ENCODE assay signal across 10 cellular contexts in the genomic region with DNA sequence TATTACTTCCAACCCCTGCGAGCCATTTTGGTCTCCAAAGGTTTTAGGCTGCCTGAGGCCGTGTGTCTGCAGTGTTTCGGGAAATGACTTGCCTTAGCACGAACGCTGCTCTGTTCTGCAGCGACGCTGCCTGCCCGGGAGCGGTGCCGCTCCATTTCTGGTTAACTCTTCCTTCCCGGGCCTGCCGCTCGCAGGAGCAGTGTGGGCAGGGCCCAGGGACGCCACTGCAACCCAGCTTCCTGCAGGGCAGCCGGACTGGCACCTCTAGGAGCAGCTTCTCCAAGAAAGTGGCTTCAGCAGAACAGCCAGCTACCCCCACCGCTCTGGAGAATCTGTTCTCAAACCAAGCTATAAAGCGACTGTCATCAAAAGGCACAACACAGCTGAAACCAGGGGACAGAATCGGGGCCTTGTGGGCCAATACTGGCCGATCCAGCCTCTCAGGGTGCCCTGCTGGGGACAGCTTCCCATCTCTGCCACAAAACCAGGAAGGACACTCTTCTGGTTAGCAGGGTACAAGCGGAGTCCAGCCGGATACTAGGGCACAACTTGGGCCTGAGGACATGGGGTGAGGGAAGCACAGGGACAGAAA.
DNase-seq lines count a peak whose midpoint lies in the region; ATAC-seq, FAIRE-seq and TF ChIP-seq lines count a peak whose summit lies in the region.
"Had no signal": no experiment of that assay in that cellular context is flagged by ENCODE, and none has a peak within 500 bp of the region (broad histone marks: within the 10 kb centered on the region; RNA-seq: fewer than 3 reads in every experiment).

No MANE protein-coding gene starts in this region.

- TF ChIP-seq EP300 in K562 (IDR thresholded peaks at IDR 0.05; ENCODE audit: low read length): no peak

- H3K79me2 ChIP-seq in K562 (ENCODE audit: control insufficient read depth, insufficient read depth, low read length): no peaks in the 10 kb centered on the region

- H3K4me1 ChIP-seq in K562 (replicated peaks in 1 of 2; ENCODE audit: control insufficient read depth in 2 of 2, insufficient read depth in 2 of 2, low read length in 2 of 2): no peaks in the 10 kb centered on the region
- peaks cover 7% of the 10 kb centered on the region for H3K4me1 ChIP-seq in iPS-15b (ENCODE audit: control insufficient read depth, insufficient read depth, low read length)
- no peaks in the 10 kb centered on the region for H3K4me1 ChIP-seq in A673 (ENCODE audit: insufficient read depth, low read length, poor library complexity, severe bottlenecking)

- no peak overlapping the region for H3K4me3 Mint-ChIP-seq in stimulated activated memory B cell treated with anti-CD40 and anti-IgM and Interleukin-4, amounts not matched to agents 10 μg/mL and 1 μg/mL and 100 μg/mL, for 72 hours

- CTCF ChIA-PET in K562 (lab: Yijun Ruan, JAX; ENCODE audit: low intra/inter-chr PET ratio): no interaction called here
- CTCF ChIA-PET in A673 (lab: Charles Lee): no interaction called here

- H3K4me3 ChIP-seq in K562 (no peak overlapping the region), iPS-15b (ENCODE audit: low read depth, low read length) (no peak overlapping the region), A673 (ENCODE audit: low read depth, low read length, poor library complexity, severe bottlenecking) (no peak overlapping the region)

- H3K27me3 ChIP-seq in K562 (ENCODE audit: control insufficient read depth in 2 of 2, insufficient read depth in 2 of 2, low read length in 2 of 2) (peaks cover 13 to 15% of the 10 kb centered on the region in 2 experiments; a peak in 3 of 5 replicates), iPS-15b (ENCODE audit: control insufficient read depth, insufficient read depth, low read length) (no peaks in the 10 kb centered on the region), A673 (replicated peaks; ENCODE audit: insufficient read depth, low read depth, low read length, poor library complexity) (no peaks in the 10 kb centered on the region)

- in situ Hi-C loops in K562 (cut with MboI): no loop called here

- H3K4me1 Mint-ChIP-seq in stimulated activated memory B cell treated with anti-CD40 and anti-IgM and Interleukin-4, amounts not matched to agents 10 μg/mL and 1 μg/mL and 100 μg/mL, for 72 hours: no peaks in the 10 kb centered on the region

- peak overlapping the region in 1 of 2 experiments; percentile 14; a peak in 1 of 4 replicates for H3K9ac ChIP-seq in K562 (ENCODE audit: insufficient read depth in 1 of 2, low read depth in 2 of 2, low read length in 2 of 2)
- H3K9ac ChIP-seq in iPS-15b (ENCODE audit: low read depth, low read length): peak overlapping the region; percentile 47

- no peak overlapping the region for H3K4me2 ChIP-seq in K562 (ENCODE audit: insufficient read depth, low read length)

- POLR2A ChIA-PET in K562 (lab: Yijun Ruan, JAX): interaction anchor here (0.6 kb wide), 1 partner anchor 72 kb away, joined by 3 read pairs; a partner anchor contains a TSS
- POLR2A ChIA-PET in A673 (lab: Charles Lee; ENCODE audit: low non-redundant PET): no interaction called here

- H3K9me3 Mint-ChIP-seq in stimulated activated memory B cell treated with anti-CD40 and anti-IgM and Interleukin-4, amounts not matched to agents 10 μg/mL and 1 μg/mL and 100 μg/mL, for 72 hours: peaks cover 8% of the 10 kb centered on the region

- no peak for TF ChIP-seq RAD21 in K562 (CRISPR knock-in tag; conservative IDR thresholded peaks at IDR 0.05 in 1 of 2, IDR thresholded peaks at IDR 0.05 in 1 of 2)

- no peak overlapping the region for H2AFZ ChIP-seq in K562 (ENCODE audit: low read depth, low read length)

- 0 out of 2 replicates have a peak, but pooled peaks cover 3% of the 10 kb centered on the region for H4K20me1 ChIP-seq in K562 (replicated peaks; ENCODE audit: control insufficient read depth, insufficient read depth, low read length)

- H3K27ac Mint-ChIP-seq in stimulated activated memory B cell treated with anti-CD40 and anti-IgM and Interleukin-4, amounts not matched to agents 10 μg/mL and 1 μg/mL and 100 μg/mL, for 72 hours: no peak overlapping the region

- intact Hi-C loops in K562 (cut with micrococcal nuclease): no loop called here
- intact Hi-C loops in sciatic nerve (cut with DNase I): no loop called here
- intact Hi-C loops in A673 (cut with micrococcal nuclease; ENCODE audit: unreplicated experiment): no loop called here

- H3K36me3 Mint-ChIP-seq in stimulated activated memory B cell treated with anti-CD40 and anti-IgM and Interleukin-4, amounts not matched to agents 10 μg/mL and 1 μg/mL and 100 μg/mL, for 72 hours: no peaks in the 10 kb centered on the region

- under 1% methylated on average over 21 of the region's 21 CpGs for WGBS in K562 (ENCODE audit: insufficient coverage, low coverage, missing lambda C conversion rate)

- DNase-seq in H4 (ENCODE audit: low spot score) (peak; percentile 56), K562 (ENCODE audit: extremely low read depth in 1 of 4, low spot score in 3 of 4) (no peak), sciatic nerve (ENCODE audit: low spot score) (no peak), A673 (ENCODE audit: low spot score) (no peak)
- DNase-seq: activated CD4-positive, alpha-beta T cell treated with anti-CD3 and anti-CD28 coated beads for 1 hour; stimulated activated naive CD8-positive, alpha-beta T cell treated with anti-CD3 and anti-CD28 coated beads, Interleukin-15, Interleukin-2, amounts not matched to agents 100 U/mL and 50 U/mL, for 24 hours had no signal

- H3K9me1 ChIP-seq in K562 (ENCODE audit: control insufficient read depth, insufficient read depth, low read length): no peaks in the 10 kb centered on the region

- no TSS peak for BruUV-seq in K562 (replicated peaks; lab: Mats Ljungman, UMichigan)
- BruUV-seq in A673 (replicated peaks; lab: Mats Ljungman, UMichigan): no TSS peak

- H3K27ac ChIP-seq in K562 (ENCODE audit: extremely low read depth, low read depth, low read length) (no peak overlapping the region), A673 (ENCODE audit: low read depth, low read length, poor library complexity, severe bottlenecking) (no peak overlapping the region)

- TF ChIP-seq CTCF in K562 (IDR thresholded peaks at IDR 0.05 in 2 of 3, conservative IDR thresholded peaks at IDR 0.05 in 1 of 3; ENCODE audit: insufficient read depth in 2 of 3, low read depth in 1 of 3, low read length in 3 of 3) (no peak), A673 (conservative IDR thresholded peaks at IDR 0.05; ENCODE audit: low read depth, low read length) (no peak)

- peak; percentile 48 for ATAC-seq in K562
- ATAC-seq in sciatic nerve: peak; percentile 89
- no peak for ATAC-seq in stimulated activated memory B cell treated with anti-CD40 and anti-IgM and Interleukin-4, amounts not matched to agents 10 μg/mL and 1 μg/mL and 100 μg/mL, for 72 hours
- no peak for ATAC-seq in HG02852 (IDR thresholded peaks at IDR 0.05; ENCODE audit: unreplicated experiment)
- ATAC-seq in GM19351 (IDR thresholded peaks at IDR 0.05; ENCODE audit: unreplicated experiment): no peak
- ATAC-seq: stimulated activated naive CD8-positive, alpha-beta T cell treated with anti-CD3 and anti-CD28 coated beads, Interleukin-15, Interleukin-2, amounts not matched to agents 100 U/mL and 50 U/mL, for 24 hours had no signal

- H3K36me3 ChIP-seq in K562 (ENCODE audit: control insufficient read depth, insufficient read depth, low read length) (no peaks in the 10 kb centered on the region), iPS-15b (ENCODE audit: control insufficient read depth, insufficient read depth, low read length) (no peaks in the 10 kb centered on the region), A673 (ENCODE audit: insufficient read depth, low read length, poor library complexity, severe bottlenecking) (no peaks in the 10 kb centered on the region)

- H3K9me3 ChIP-seq in K562 (replicated peaks; ENCODE audit: control insufficient read depth, insufficient read depth, low read depth, low read length) (no peaks in the 10 kb centered on the region), iPS-15b (ENCODE audit: control insufficient read depth, insufficient read depth, low read length) (no peaks in the 10 kb centered on the region), A673 (ENCODE audit: low read depth, low read length, poor library complexity, severe bottlenecking) (no peaks in the 10 kb centered on the region)

- peaks cover 22% of the 10 kb centered on the region for H3K27me3 Mint-ChIP-seq in stimulated activated memory B cell treated with anti-CD40 and anti-IgM and Interleukin-4, amounts not matched to agents 10 μg/mL and 1 μg/mL and 100 μg/mL, for 72 hours

- TF ChIP-seq POLR2A in K562 (conservative IDR thresholded peaks at IDR 0.05): no peak

- FAIRE-seq in K562 (lab: Jason Lieb, UNC): no peak

TF ChIP-seq in K562, 482 proteins besides CTCF, POLR2A, EP300 and RAD21:
- TF ChIP-seq, protein P1, sequence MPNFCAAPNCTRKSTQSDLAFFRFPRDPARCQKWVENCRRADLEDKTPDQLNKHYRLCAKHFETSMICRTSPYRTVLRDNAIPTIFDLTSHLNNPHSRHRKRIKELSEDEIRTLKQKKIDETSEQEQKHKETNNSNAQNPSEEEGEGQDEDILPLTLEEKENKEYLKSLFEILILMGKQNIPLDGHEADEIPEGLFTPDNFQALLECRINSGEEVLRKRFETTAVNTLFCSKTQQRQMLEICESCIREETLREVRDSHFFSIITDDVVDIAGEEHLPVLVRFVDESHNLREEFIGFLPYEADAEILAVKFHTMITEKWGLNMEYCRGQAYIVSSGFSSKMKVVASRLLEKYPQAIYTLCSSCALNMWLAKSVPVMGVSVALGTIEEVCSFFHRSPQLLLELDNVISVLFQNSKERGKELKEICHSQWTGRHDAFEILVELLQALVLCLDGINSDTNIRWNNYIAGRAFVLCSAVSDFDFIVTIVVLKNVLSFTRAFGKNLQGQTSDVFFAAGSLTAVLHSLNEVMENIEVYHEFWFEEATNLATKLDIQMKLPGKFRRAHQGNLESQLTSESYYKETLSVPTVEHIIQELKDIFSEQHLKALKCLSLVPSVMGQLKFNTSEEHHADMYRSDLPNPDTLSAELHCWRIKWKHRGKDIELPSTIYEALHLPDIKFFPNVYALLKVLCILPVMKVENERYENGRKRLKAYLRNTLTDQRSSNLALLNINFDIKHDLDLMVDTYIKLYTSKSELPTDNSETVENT (CRISPR knock-in tag; IDR thresholded peaks at IDR 0.05): no peak
- TF ChIP-seq RBM14 (IDR thresholded peaks at IDR 0.05; ENCODE audit: borderline replicate concordance, insufficient read depth, low read depth, low read length): no peak
- TF ChIP-seq ZNF699 (CRISPR knock-in tag; IDR thresholded peaks at IDR 0.05; ENCODE audit: insufficient replicate concordance): no peak
- TF ChIP-seq U2AF2 (optimal IDR thresholded peaks at IDR 0.05; ENCODE audit: low read depth, low read length): no peak
- no peak for TF ChIP-seq TGIF2 (CRISPR knock-in tag; IDR thresholded peaks at IDR 0.05)
- no peak for TF ChIP-seq ZFPM2 (CRISPR knock-in tag; IDR thresholded peaks at IDR 0.05)
- no peak for TF ChIP-seq CBX5 (IDR thresholded peaks at IDR 0.05; ENCODE audit: borderline replicate concordance, low read depth)
- TF ChIP-seq ZNF830 (CRISPR knock-in tag; IDR thresholded peaks at IDR 0.05): no peak
- no peak for TF ChIP-seq PRMT5 (CRISPR knock-in tag; IDR thresholded peaks at IDR 0.05)
- TF ChIP-seq NCOA4 (IDR thresholded peaks at IDR 0.05; ENCODE audit: partially characterized antibody): no peak
- no peak for TF ChIP-seq GATAD2A (IDR thresholded peaks at IDR 0.05)

Comparison
In these comparisons a context has a peak if more than half of its experiments do, and no peak if none do; other contexts are left out.
1. ATAC-seq: peak in K562 (single experiment) and sciatic nerve (single experiment); none in stimulated activated memory B cell treated with anti-CD40 and anti-IgM and Interleukin-4, amounts not matched to agents 10 μg/mL and 1 μg/mL and 100 μg/mL, for 72 hours (single experiment), HG02852 (single experiment) and GM19351 (single experiment).